Comparison of ENCODE assay signal across 12 cellular contexts in the genomic region with DNA sequence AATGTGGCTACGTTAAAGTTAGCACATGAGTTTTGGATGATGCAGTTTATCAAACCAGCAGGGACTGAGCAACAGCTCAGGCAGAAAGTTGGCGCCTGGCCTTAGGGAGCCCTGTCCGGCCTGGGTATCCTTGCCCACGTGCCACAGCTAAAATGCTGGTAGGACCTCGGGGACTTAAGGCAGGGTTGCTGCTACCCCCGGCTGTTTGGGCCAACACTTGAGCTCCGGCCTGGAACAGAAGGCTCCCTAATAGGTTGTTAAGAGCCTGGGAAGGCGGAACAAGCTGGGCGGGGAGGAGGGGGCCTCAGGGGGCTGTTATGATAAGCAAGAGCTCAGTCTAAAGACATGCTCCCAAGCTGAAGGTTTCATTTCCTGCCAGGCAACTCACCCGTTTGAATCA. TPM values are rescaled to one million over a fixed set of nuclear protein-coding genes. Genes with fewer than 3 reads are reported as not detected.
DNase-seq lines count a peak whose midpoint lies in the region; ATAC-seq and TF ChIP-seq lines count a peak whose summit lies in the region.
"Had no signal": no experiment of that assay in that cellular context is flagged by ENCODE, and none has a peak within 500 bp of the region (broad histone marks: within the 10 kb centered on the region; RNA-seq: fewer than 3 reads in every experiment).

No MANE protein-coding gene starts in this region.

- H3K9me3 ChIP-seq in esophagus squamous epithelium = no peaks in the 10 kb centered on the region
- H3K9me3 ChIP-seq in uterus = no peaks in the 10 kb centered on the region
- H3K9me3 ChIP-seq: A549 had no signal

- no peak overlapping the region for H3K4me3 ChIP-seq in esophagus squamous epithelium
- H3K4me3 ChIP-seq in uterus = no peak overlapping the region
- H3K4me3 ChIP-seq: A549 had no signal

- no peak for TF ChIP-seq CTCF in esophagus squamous epithelium (IDR thresholded peaks at IDR 0.05)
- no peak for TF ChIP-seq CTCF in uterus (IDR thresholded peaks at IDR 0.05)
- no peak for TF ChIP-seq CTCF in GM20000 (IDR thresholded peaks at IDR 0.05; ENCODE audit: extremely low read depth, missing control alignments)

- H3K36me3 ChIP-seq in esophagus squamous epithelium = no peaks in the 10 kb centered on the region
- no peaks in the 10 kb centered on the region for H3K36me3 ChIP-seq in uterus

- WGBS in esophagus squamous epithelium, 2 donors = 64 to 74% methylated on average over 7 to 8 of the region's 10 CpGs

- intact Hi-C loops in esophagus squamous epithelium (cut with DNase I) = no loop called here
- intact Hi-C loops in uterus (cut with DNase I; ENCODE audit: low total_unique reads) = no loop called here

- ATAC-seq in HG03039 (IDR thresholded peaks at IDR 0.05; ENCODE audit: unreplicated experiment) = no peak
- ATAC-seq: A549; naive thymus-derived CD4-positive, alpha-beta T cell had no signal

- no peaks in the 10 kb centered on the region for H3K27me3 ChIP-seq in esophagus squamous epithelium
- no peaks in the 10 kb centered on the region for H3K27me3 ChIP-seq in uterus

- peaks cover 76 to 99% (median 79%) of the 10 kb centered on the region in 3 donors for H3K4me1 ChIP-seq in esophagus squamous epithelium
- H3K4me1 ChIP-seq in uterus = peaks cover 7 to 12% of the 10 kb centered on the region in 2 donors

- TF ChIP-seq POLR2A in esophagus squamous epithelium (IDR thresholded peaks at IDR 0.05) = no peak
- TF ChIP-seq POLR2A in uterus (IDR thresholded peaks at IDR 0.05) = no peak

- peak overlapping the region; percentile 28 to 93 (median 78) for H3K27ac ChIP-seq in esophagus squamous epithelium
- peak overlapping the region; percentile 67 to 91 for H3K27ac ChIP-seq in uterus

- DNase-seq in NCI-H1417 (lab: John Stamatoyannopoulos, UW) = peak; percentile 33 to 81 (median 67)
- no peak for DNase-seq in NCI-H1417 treated with DMSO at 0.1 percent for 48 hours (lab: John Stamatoyannopoulos, UW)
- DNase-seq in esophagus squamous epithelium (lab: John Stamatoyannopoulos, UW) = no peak
- DNase-seq in myocyte (ENCODE audit: low read depth) = peak; percentile 52
- no peak for DNase-seq in uterus
- no peak for DNase-seq in GM20000 (ENCODE audit: low spot score)
- no peak for DNase-seq in SKM-1 (lab: John Stamatoyannopoulos, UW; ENCODE audit: unreplicated experiment)
- DNase-seq: activated B cell treated with CpG ODN at 0.5 μM for 24 hours; naive thymus-derived CD4-positive, alpha-beta T cell; NCI-H187 treated with DMSO at 0.1 percent for 48 hours had no signal

RNA-seq across cellular contexts. Expression of gene CUEDC1, which starts 39.7 kb away (rescaled TPM):
- total RNA-seq in esophagus squamous epithelium = 10 to 100 TPM in 3 of 4 donors, 1 to 10 TPM in 1; 7.4 to 27.3 (median 18.4) TPM
- 49.7 and 51.7 TPM in 2 replicates for total RNA-seq in myocyte
- polyA plus RNA-seq in myocyte (2012) = 64.3 TPM
- 10 to 100 TPM in 3 of 4 donors, 1 to 10 TPM in 1; 7.9 to 63.6 (median 18.8) TPM for total RNA-seq in uterus
- total RNA-seq: activated B cell treated with CpG ODN at 0.5 μM for 24 hours had no signal
- polyA plus RNA-seq: naive thymus-derived CD4-positive, alpha-beta T cell had no signal

Comparison
In these comparisons a context has a peak if more than half of its experiments do, and no peak if none do; other contexts are left out.
1. DNase-seq: peak in NCI-H1417 (3 of 3) and myocyte (single experiment); none in NCI-H1417 treated with DMSO at 0.1 percent for 48 hours (single experiment), esophagus squamous epithelium (single experiment), uterus (0 of 2), GM20000 (single experiment) and SKM-1 (single experiment).